ENCODE assay signal across 30 cellular contexts in the genomic region with DNA sequence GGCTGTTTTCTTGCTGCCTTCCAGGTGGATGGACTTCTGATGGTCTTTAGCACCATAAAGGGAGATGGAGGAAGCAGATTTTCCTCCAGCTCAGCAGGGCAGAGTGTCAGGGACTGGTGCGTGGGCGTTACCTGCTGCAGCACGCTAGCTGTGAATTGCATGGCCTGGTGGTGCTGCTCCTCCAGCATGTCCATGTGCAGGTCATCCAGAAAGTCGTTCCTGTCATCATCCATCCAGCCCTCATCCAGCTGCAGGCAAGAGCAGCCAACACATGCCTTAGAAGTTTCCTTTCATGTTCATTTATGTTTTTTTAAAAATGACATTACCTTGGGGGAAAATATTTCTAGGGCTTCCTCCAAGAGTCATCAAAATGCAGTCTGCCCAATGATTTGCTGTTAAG.
"Had no signal": no experiment of that assay in that cellular context is flagged by ENCODE, and none has a peak within 500 bp of the region (broad histone marks: within the 10 kb centered on the region; RNA-seq: fewer than 3 reads in every experiment).

No MANE protein-coding gene starts in this region.

- DNase-seq: naive thymus-derived CD4-positive, alpha-beta T cell; natural killer cell; occipital lobe; ovary; psoas muscle; right cardiac atrium; right lobe of liver; spleen; stimulated activated CD4-positive, alpha-beta T cell treated with anti-CD3 and anti-CD28 coated beads, Interleukin-12 subunit alpha, Interleukin-12 subunit beta, amount 100 ng/mL, for 4 hours; stimulated activated CD4-positive, alpha-beta T cell treated with anti-CD3 and anti-CD28 coated beads, Interleukin-1b, Interleukin-23, amount 100 ng/mL, for 48 hours; stimulated activated CD4-positive, alpha-beta T cell treated with anti-CD3 and anti-CD28 coated beads, Interleukin-4, amount 100 ng/mL, for 1 hour; stimulated activated CD4-positive, alpha-beta T cell treated with anti-CD3 and anti-CD28 coated beads, Interleukin-4, amount 100 ng/mL, for 4 hours; stimulated activated CD8-positive, alpha-beta memory T cell treated with anti-CD3 and anti-CD28 coated beads, Interleukin-4, amount 100 ng/mL, for 48 hours; stimulated activated naive CD4-positive, alpha-beta T cell; stimulated activated naive CD8-positive, alpha-beta T cell treated with anti-CD3 and anti-CD28 coated beads, Interleukin-15, amount 100 ng/mL, for 72 hours; stimulated activated naive CD8-positive, alpha-beta T cell treated with anti-CD3 and anti-CD28 coated beads, Interleukin-15, Interleukin-2, amounts not matched to agents 100 U/mL and 50 U/mL, for 24 hours; substantia nigra; testis; tibial artery; transverse colon; upper lobe of left lung had no signal

- H3K4me1 Mint-ChIP-seq: natural killer cell; stimulated activated memory B cell treated with anti-CD40 and anti-IgM and Interleukin-4, amounts not matched to agents 10 μg/mL and 1 μg/mL and 100 μg/mL, for 72 hours; stimulated activated naive CD8-positive, alpha-beta T cell treated with anti-CD3 and anti-CD28 coated beads, Interleukin-15, amount 100 ng/mL, for 72 hours had no signal

- H3K79me2 ChIP-seq: parathyroid adenoma had no signal

- H3K27ac ChIP-seq: ovary, parathyroid adenoma, psoas muscle, right lobe of liver, skin epidermis, spleen, suprapubic skin, testis, tibial artery, upper lobe of left lung, vagina had no signal

- ATAC-seq: naive thymus-derived CD4-positive, alpha-beta T cell; natural killer cell; psoas muscle; right cardiac atrium; stimulated activated memory B cell treated with anti-CD40 and anti-IgM and Interleukin-4, amounts not matched to agents 10 μg/mL and 1 μg/mL and 100 μg/mL, for 72 hours; stimulated activated naive CD8-positive, alpha-beta T cell treated with anti-CD3 and anti-CD28 coated beads, Interleukin-15, amount 100 ng/mL, for 72 hours; stimulated activated naive CD8-positive, alpha-beta T cell treated with anti-CD3 and anti-CD28 coated beads, Interleukin-15, Interleukin-2, amounts not matched to agents 100 U/mL and 50 U/mL, for 24 hours had no signal

- H3K36me3 Mint-ChIP-seq: naive thymus-derived CD4-positive, alpha-beta T cell; natural killer cell; stimulated activated memory B cell treated with anti-CD40 and anti-IgM and Interleukin-4, amounts not matched to agents 10 μg/mL and 1 μg/mL and 100 μg/mL, for 72 hours had no signal

- H3K36me3 ChIP-seq: ovary, right lobe of liver had no signal

- H3K4me1 ChIP-seq: parathyroid adenoma, psoas muscle, right lobe of liver, spleen, suprapubic skin, testis, transverse colon, upper lobe of left lung had no signal

- H3K9ac ChIP-seq: parathyroid adenoma had no signal

- H3K9me3 Mint-ChIP-seq: nephron, neural crest cell had no signal

- H3K4me3 ChIP-seq: ovary, psoas muscle, right lobe of liver, skin epidermis, smooth muscle cell, spleen, suprapubic skin, tibial artery, transverse colon, upper lobe of left lung, vagina had no signal

- H3K27me3 ChIP-seq: ovary, right lobe of liver, spleen, suprapubic skin, testis, tibial artery, transverse colon, upper lobe of left lung, vagina had no signal

- H3K27ac Mint-ChIP-seq: naive thymus-derived CD4-positive, alpha-beta T cell; natural killer cell; nephron; progenitor cell of endocrine pancreas; stimulated activated memory B cell treated with anti-CD40 and anti-IgM and Interleukin-4, amounts not matched to agents 10 μg/mL and 1 μg/mL and 100 μg/mL, for 72 hours; stimulated activated naive CD8-positive, alpha-beta T cell treated with anti-CD3 and anti-CD28 coated beads, Interleukin-15, amount 100 ng/mL, for 72 hours had no signal

- H3K27me3 Mint-ChIP-seq: progenitor cell of endocrine pancreas; stimulated activated memory B cell treated with anti-CD40 and anti-IgM and Interleukin-4, amounts not matched to agents 10 μg/mL and 1 μg/mL and 100 μg/mL, for 72 hours; stimulated activated naive CD8-positive, alpha-beta T cell treated with anti-CD3 and anti-CD28 coated beads, Interleukin-15, amount 100 ng/mL, for 72 hours had no signal

- H2AFZ ChIP-seq: parathyroid adenoma had no signal

- H3K4me3 Mint-ChIP-seq: naive thymus-derived CD4-positive, alpha-beta T cell; natural killer cell; nephron; neural crest cell; stimulated activated memory B cell treated with anti-CD40 and anti-IgM and Interleukin-4, amounts not matched to agents 10 μg/mL and 1 μg/mL and 100 μg/mL, for 72 hours; stimulated activated naive CD8-positive, alpha-beta T cell treated with anti-CD3 and anti-CD28 coated beads, Interleukin-15, amount 100 ng/mL, for 72 hours had no signal

- H3K9me3 ChIP-seq: ovary, psoas muscle, right lobe of liver, suprapubic skin, testis, tibial artery, transverse colon, upper lobe of left lung, vagina had no signal

- H3K4me2 ChIP-seq: smooth muscle cell had no signal
